8 cellular contexts compared by ENCODE assay signal in the genomic region with DNA sequence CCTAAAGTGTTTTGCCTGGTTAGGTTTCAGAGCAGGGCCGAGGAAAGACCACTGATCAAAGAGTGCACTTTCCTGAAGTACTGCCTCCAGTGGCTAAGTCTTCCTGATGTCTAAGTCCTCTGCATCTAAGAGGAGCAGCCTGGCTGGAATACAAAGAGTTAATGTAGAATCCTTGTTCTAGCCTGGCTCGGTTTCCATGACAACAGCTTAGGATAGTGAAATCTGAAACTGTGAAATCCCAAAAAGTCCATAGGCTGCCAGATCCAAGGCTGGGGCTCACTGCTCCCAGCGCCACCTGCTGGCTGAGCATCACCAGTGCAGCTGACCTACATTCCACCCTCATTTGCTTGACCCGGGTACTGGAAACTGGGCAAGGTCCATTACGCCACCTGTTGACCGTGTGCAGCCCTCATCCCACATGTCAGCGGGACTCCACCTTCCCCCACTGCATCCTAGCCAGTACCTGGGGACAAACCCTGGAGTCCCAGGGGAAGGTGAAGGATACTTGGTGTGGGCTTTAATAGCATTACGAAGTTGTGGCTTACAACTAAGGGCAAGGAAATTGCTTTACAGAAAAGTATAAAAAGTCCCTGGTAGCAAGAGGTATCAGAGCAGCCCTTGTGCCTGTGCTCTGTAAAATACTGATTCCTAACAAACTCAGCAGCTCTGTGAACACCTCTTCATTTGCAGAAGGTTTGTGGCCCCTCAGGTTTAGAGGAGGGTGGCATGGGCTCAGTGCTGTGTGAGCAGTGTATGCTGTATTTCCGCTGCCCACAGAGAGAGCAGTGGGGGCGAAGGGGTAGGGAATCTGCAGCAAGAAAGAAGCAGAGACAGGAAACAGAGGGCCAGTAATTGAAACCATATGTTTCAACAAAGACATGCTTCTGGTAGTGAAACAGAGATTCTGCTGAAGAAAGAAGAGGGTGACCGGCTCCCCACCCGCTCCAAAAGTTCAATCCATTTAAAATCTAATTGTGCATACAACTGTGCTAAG. TPM values are rescaled to one million over a fixed set of nuclear protein-coding genes. Genes with fewer than 3 reads are reported as not detected.
DNase-seq lines count a peak whose midpoint lies in the region; FAIRE-seq and TF ChIP-seq lines count a peak whose summit lies in the region.

No MANE protein-coding gene starts in this region.

- peak overlapping the region; percentile 74 for H3K4me2 ChIP-seq in Karpas-422 (ENCODE audit: low read depth, low read length, poor library complexity, severe bottlenecking)
- peak overlapping the region; percentile 26 for H3K4me2 ChIP-seq in neural progenitor cell

- DNase-seq in G401 (ENCODE audit: low spot score): peak; percentile 99
- DNase-seq in H4 (ENCODE audit: low spot score): peak; percentile 97
- DNase-seq in Karpas-422: peak; percentile 91
- peak; percentile 82 for DNase-seq in RCC 7860 (ENCODE audit: low spot score)
- DNase-seq in activated naive CD4-positive, alpha-beta T cell treated with Interleukin-2 at 50 U/mL for 16 hours: peak; percentile 52
- peak; percentile 95 for DNase-seq in foreskin melanocyte
- DNase-seq in neural progenitor cell (ENCODE audit: low spot score): peak; percentile 100
- DNase-seq in type B pancreatic cell (ENCODE audit: extremely low spot score, unreplicated experiment): peak; percentile 89

- H3K27me3 ChIP-seq in Karpas-422 (ENCODE audit: low read length) (no peaks in the 10 kb centered on the region), neural progenitor cell (no peaks in the 10 kb centered on the region)

- TF ChIP-seq CTCF in neural progenitor cell (IDR thresholded peaks at IDR 0.05) (peak; percentile 100), type B pancreatic cell (conservative IDR thresholded peaks at IDR 0.05) (peak; percentile 99)

- no peak overlapping the region for H2AFZ ChIP-seq in Karpas-422 (ENCODE audit: low read length)
- H2AFZ ChIP-seq in neural progenitor cell (replicated peaks): no peak overlapping the region

- H3K27ac ChIP-seq in Karpas-422 (ENCODE audit: low read length) (peak overlapping the region; percentile 100), neural progenitor cell (no peak overlapping the region)

- peak overlapping the region; percentile 72 for H3K4me3 Mint-ChIP-seq in neural progenitor cell
- peak overlapping the region; percentile 75 for H3K4me3 Mint-ChIP-seq in type B pancreatic cell

- H3K9me3 ChIP-seq in Karpas-422 (ENCODE audit: low read length): no peaks in the 10 kb centered on the region
- no peaks in the 10 kb centered on the region for H3K9me3 ChIP-seq in neural progenitor cell (ENCODE audit: low read depth)

- H3K79me2 ChIP-seq in Karpas-422 (ENCODE audit: low read length) (peaks cover 32% of the 10 kb centered on the region), neural progenitor cell (ENCODE audit: low read depth) (no peaks in the 10 kb centered on the region)

- H4K20me1 ChIP-seq in Karpas-422 (ENCODE audit: insufficient read depth, low read depth, low read length): no peaks in the 10 kb centered on the region
- no peaks in the 10 kb centered on the region for H4K20me1 ChIP-seq in neural progenitor cell (ENCODE audit: low read depth)

- H3K9me3 Mint-ChIP-seq in neural progenitor cell (peaks cover 4% of the 10 kb centered on the region), type B pancreatic cell (no peaks in the 10 kb centered on the region)

- H3K27ac Mint-ChIP-seq in neural progenitor cell (peak overlapping the region; percentile 99), type B pancreatic cell (peak overlapping the region; percentile 83)

- peak overlapping the region; percentile 35 for H3K4me3 ChIP-seq in Karpas-422 (ENCODE audit: low read length)
- no peak overlapping the region for H3K4me3 ChIP-seq in neural progenitor cell

- peaks cover 45% of the 10 kb centered on the region for H3K36me3 Mint-ChIP-seq in neural progenitor cell
- peaks cover 58% of the 10 kb centered on the region for H3K36me3 Mint-ChIP-seq in type B pancreatic cell

- peaks cover 27% of the 10 kb centered on the region for H3F3A ChIP-seq in neural progenitor cell (ENCODE audit: low read depth)

- in situ Hi-C loops in G401 (cut with HindIII; ENCODE audit: low sequenced_read_pairs): no loop called here

- no peaks in the 10 kb centered on the region for H3K9me2 ChIP-seq in Karpas-422 (replicated peaks; ENCODE audit: insufficient read depth, low read length)

- peak; percentile 80 for FAIRE-seq in RCC 7860 (lab: Jason Lieb, UNC)

- H3K27me3 Mint-ChIP-seq in neural progenitor cell (ENCODE audit: insufficient read depth, low read depth): no peaks in the 10 kb centered on the region
- H3K27me3 Mint-ChIP-seq in type B pancreatic cell: no peaks in the 10 kb centered on the region

- H3K4me1 Mint-ChIP-seq in neural progenitor cell (peaks cover 49% of the 10 kb centered on the region), type B pancreatic cell (ENCODE audit: unreplicated experiment) (peaks cover 34% of the 10 kb centered on the region)

- peak overlapping the region; percentile 85 for H3K9ac ChIP-seq in Karpas-422 (ENCODE audit: low read length)
- H3K9ac ChIP-seq in neural progenitor cell: no peak overlapping the region

- H3K36me3 ChIP-seq in Karpas-422 (ENCODE audit: insufficient read depth, low read length) (peaks cover 65% of the 10 kb centered on the region), neural progenitor cell (peaks cover 3% of the 10 kb centered on the region)

- H3K4me1 ChIP-seq in Karpas-422 (ENCODE audit: low read length) (peaks cover 99% of the 10 kb centered on the region), neural progenitor cell (peaks cover 23% of the 10 kb centered on the region)

RNA-seq across cellular contexts. Expression of a gene that starts 36.0 kb away (rescaled TPM):
- 0.14 and 0.18 TPM in 2 replicates for total RNA-seq in G401 (2014; rRNA removed; shearing (Covaris generic))
- total RNA-seq in H4 (2014; rRNA removed; shearing (Covaris generic)): 0.06 and 0.18 TPM in 2 replicates
- 5.1 and 5.8 TPM in 2 replicates for total RNA-seq in Karpas-422 (2014; rRNA removed; shearing (Covaris generic); ENCODE audit: low replicate concordance)
- total RNA-seq in neural progenitor cell (ENCODE audit: low replicate concordance) (0.43 and 1.3 TPM in 2 replicates), type B pancreatic cell (ENCODE audit: low replicate concordance) (0.45 and 1.9 TPM in 2 replicates)

RNA-seq across cellular contexts. Expression of a gene that starts 40.1 kb away (rescaled TPM):
- not detected in 2 replicates for total RNA-seq in G401 (2014; rRNA removed; shearing (Covaris generic))
- total RNA-seq in H4 (2014; rRNA removed; shearing (Covaris generic)): 0.10 TPM in 1 of 2 replicates, not detected in the other
- 7.0 and 11.8 TPM in 2 replicates for total RNA-seq in Karpas-422 (2014; rRNA removed; shearing (Covaris generic); ENCODE audit: low replicate concordance)
- total RNA-seq in neural progenitor cell (ENCODE audit: low replicate concordance): 5.0 and 10.4 TPM in 2 replicates
- total RNA-seq in type B pancreatic cell (ENCODE audit: low replicate concordance): 0.38 and 4.0 TPM in 2 replicates

RNA-seq across cellular contexts. Expression of a gene that starts 49.1 kb away (rescaled TPM):
- 1.0 and 7.7 TPM in 2 replicates for total RNA-seq in G401 (2014; rRNA removed; shearing (Covaris generic))
- total RNA-seq in H4 (2014; rRNA removed; shearing (Covaris generic)): 50.8 and 61.5 TPM in 2 replicates
- total RNA-seq in Karpas-422 (2014; rRNA removed; shearing (Covaris generic); ENCODE audit: low replicate concordance): 61.3 and 75.2 TPM in 2 replicates
- total RNA-seq in neural progenitor cell (ENCODE audit: low replicate concordance) (14.7 and 17.2 TPM in 2 replicates), type B pancreatic cell (ENCODE audit: low replicate concordance) (11.0 and 60.3 TPM in 2 replicates)
